12 cellular contexts compared by ENCODE assay signal in genomic region chr14:75422169-75422568, GRCh38. TPM values are rescaled to one million over a fixed set of nuclear protein-coding genes. Genes with fewer than 3 reads are reported as not detected.
DNase-seq lines count a peak whose midpoint lies in the region; ATAC-seq and TF ChIP-seq lines count a peak whose summit lies in the region.
"Had no signal": no experiment of that assay in that cellular context is flagged by ENCODE, and none has a peak within 500 bp of the region (broad histone marks: within the 10 kb centered on the region; RNA-seq: fewer than 3 reads in every experiment).

No MANE protein-coding gene starts in this region.

- TF ChIP-seq CTCF in heart right ventricle (IDR thresholded peaks at IDR 0.05): no peak

- intact Hi-C loops in heart right ventricle (cut with DNase I): loop anchor here in 2 of 10 donors (10.0 kb wide), 1 partner anchor 107 kb away; no protein-coding TSS in a partner anchor

- H3K4me1 ChIP-seq in heart right ventricle: peaks cover 0 to 49% (median 19%) of the 10 kb centered on the region in 9 donors

- H3K27ac ChIP-seq in heart right ventricle: peak overlapping the region in 9 of 10 donors; percentile 20 to 74 (median 63)
- H3K27ac ChIP-seq: neural progenitor cell had no signal

- WGBS in heart right ventricle, 2 donors: 49 to 61% methylated on average over 8 of the region's 8 CpGs

- peaks cover 0 to 8% (median 4%) of the 10 kb centered on the region in 11 donors for H3K9me3 ChIP-seq in heart right ventricle

- H3K27me3 ChIP-seq in heart right ventricle: no peaks in the 10 kb centered on the region

- no peak overlapping the region for H3K4me3 ChIP-seq in heart right ventricle
- H3K4me3 ChIP-seq: neural progenitor cell had no signal

- H3K36me3 ChIP-seq in heart right ventricle: no peaks in the 10 kb centered on the region
- H3K36me3 ChIP-seq: neural progenitor cell had no signal

- ATAC-seq in heart right ventricle: peak in 7 of 8 donors; percentile 17 to 81 (median 60)
- ATAC-seq in HG02678 (IDR thresholded peaks at IDR 0.05; ENCODE audit: unreplicated experiment): no peak
- ATAC-seq in GM18858 (IDR thresholded peaks at IDR 0.05; ENCODE audit: unreplicated experiment): no peak

- peak; percentile 83 for DNase-seq in AG08396 (ENCODE audit: low spot score)
- peak; percentile 62 for DNase-seq in GM04504 (ENCODE audit: low read depth)
- peak; percentile 46 for DNase-seq in T1000 (lab: John Stamatoyannopoulos, UW)
- no peak for DNase-seq in heart right ventricle
- no peak for DNase-seq in cerebellar cortex (ENCODE audit: low spot score)
- DNase-seq in COLO668 (lab: John Stamatoyannopoulos, UW; ENCODE audit: unreplicated experiment): no peak
- DNase-seq: Calu3, endodermal cell, RPMI8226 had no signal

RNA-seq across cellular contexts. Expression of gene JDP2, which starts 5.7 kb away (rescaled TPM):
- 10 to 100 TPM; 12.3 to 28.0 (median 17.3) TPM for total RNA-seq in heart right ventricle
- polyA plus RNA-seq in heart right ventricle: 10 to 100 TPM; 15.6 to 44.0 TPM

Comparison
In these comparisons a context has a peak if more than half of its experiments do, and no peak if none do; other contexts are left out.
1. DNase-seq: peak in AG08396 (single experiment), GM04504 (single experiment) and T1000 (single experiment); none in heart right ventricle (0 of 2), cerebellar cortex (single experiment) and COLO668 (single experiment).
2. ATAC-seq: peak in heart right ventricle (7 of 8); none in HG02678 (single experiment) and GM18858 (single experiment).